ENCODE assay signal across 32 cellular contexts in the genomic region with DNA sequence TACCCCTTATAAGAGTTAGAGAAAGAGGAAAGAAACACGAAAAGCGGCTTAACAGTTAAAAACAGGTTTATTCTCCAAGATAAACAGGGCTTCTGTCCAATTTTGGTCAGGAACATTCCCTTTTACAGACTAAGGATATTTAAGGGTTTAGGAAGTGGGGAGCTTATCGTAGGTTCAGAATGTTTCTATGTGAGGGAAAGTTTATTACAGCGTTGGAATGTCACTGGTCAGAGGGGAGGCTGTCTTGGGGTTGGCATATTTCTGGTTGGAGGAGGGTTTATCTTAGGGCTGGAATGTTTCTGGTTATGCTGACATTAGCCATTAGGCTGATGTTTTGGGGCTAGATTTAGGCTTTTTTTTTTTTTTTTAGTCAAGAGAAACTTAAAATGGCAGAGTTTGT. TPM values are rescaled to one million over a fixed set of nuclear protein-coding genes. Genes with fewer than 3 reads are reported as not detected.
"Had no signal": no experiment of that assay in that cellular context is flagged by ENCODE, and none has a peak within 500 bp of the region (broad histone marks: within the 10 kb centered on the region; RNA-seq: fewer than 3 reads in every experiment).

No MANE protein-coding gene starts in this region.

- H3K36me3 Mint-ChIP-seq: naive thymus-derived CD4-positive, alpha-beta T cell; stimulated activated effector memory CD8-positive, alpha-beta T cell treated with anti-CD3 and anti-CD28 coated beads, Interleukin-12 subunit alpha, Interleukin-12 subunit beta, amount 100 ng/mL, for 72 hours; type B pancreatic cell had no signal

- H3K9me3 Mint-ChIP-seq: dendritic cell treated with granulocyte-macrophage colony-stimulating factor and Interleukin-4, amounts not matched to agents 40 ng/mL and 50 ng/mL, for 4 days; endodermal cell; nephron progenitor cell; stimulated activated effector memory CD8-positive, alpha-beta T cell treated with anti-CD3 and anti-CD28 coated beads, Interleukin-12 subunit alpha, Interleukin-12 subunit beta, amount 100 ng/mL, for 72 hours; type B pancreatic cell had no signal

- H3K4me3 Mint-ChIP-seq: dendritic cell treated with granulocyte-macrophage colony-stimulating factor and Interleukin-4, amounts not matched to agents 40 ng/mL and 50 ng/mL, for 4 days; endodermal cell; naive thymus-derived CD4-positive, alpha-beta T cell; nephron progenitor cell; stimulated activated effector memory CD8-positive, alpha-beta T cell treated with anti-CD3 and anti-CD28 coated beads, Interleukin-12 subunit alpha, Interleukin-12 subunit beta, amount 100 ng/mL, for 72 hours; type B pancreatic cell had no signal

- ATAC-seq: esophagus mucosa; heart right ventricle; left lung; naive thymus-derived CD4-positive, alpha-beta T cell; sciatic nerve; stimulated activated effector memory CD8-positive, alpha-beta T cell treated with anti-CD3 and anti-CD28 coated beads, Interleukin-12 subunit alpha, Interleukin-12 subunit beta, amount 100 ng/mL, for 72 hours had no signal

- H3K4me1 ChIP-seq: colonic mucosa, heart right ventricle, left lung, prostate gland, right atrium auricular region, testis had no signal

- DNase-seq: colonic mucosa; effector CD8-positive, alpha-beta T cell; endodermal cell; foreskin melanocyte; glutamatergic neuron; heart right ventricle; hippocampal formation; left lung; mesenchymal stem cell; midbrain; naive thymus-derived CD4-positive, alpha-beta T cell; nephron progenitor cell; nucleus accumbens; stimulated activated CD4-positive, alpha-beta T cell treated with anti-CD3 and anti-CD28 coated beads, Interleukin-2, amount 100 ng/mL, for 24 hours; stimulated activated CD4-positive, alpha-beta T cell treated with anti-CD3 and anti-CD28 coated beads, Interleukin-4, amount 100 ng/mL, for 24 hours; stimulated activated naive CD4-positive, alpha-beta T cell treated with Interleukin-2 at 50 U/mL for 16 hours; substantia nigra; testis; tibial artery had no signal

- H3K9me3 ChIP-seq: colonic mucosa, heart right ventricle, left lung, prostate gland, right atrium auricular region, testis, tibial artery had no signal

- H3K27ac ChIP-seq: colonic mucosa, epithelial cell of prostate, heart right ventricle, left lung, prostate gland, right atrium auricular region, testis, tibial artery had no signal

- H3K27me3 ChIP-seq: colonic mucosa, right atrium auricular region, testis, tibial artery had no signal

- FAIRE-seq: keratinocyte had no signal

- H3K36me3 ChIP-seq: colonic mucosa, heart right ventricle, left lung, prostate gland, right atrium auricular region, tibial artery had no signal

- H3K27ac Mint-ChIP-seq: dendritic cell treated with granulocyte-macrophage colony-stimulating factor and Interleukin-4, amounts not matched to agents 40 ng/mL and 50 ng/mL, for 4 days; endodermal cell; nephron progenitor cell; stimulated activated effector memory CD8-positive, alpha-beta T cell treated with anti-CD3 and anti-CD28 coated beads, Interleukin-12 subunit alpha, Interleukin-12 subunit beta, amount 100 ng/mL, for 72 hours; type B pancreatic cell had no signal

- H3K4me3 ChIP-seq: colonic mucosa, heart right ventricle, left lung, prostate gland, right atrium auricular region, testis, tibial artery had no signal

- H3K4me1 Mint-ChIP-seq: naive thymus-derived CD4-positive, alpha-beta T cell; nephron progenitor cell; stimulated activated effector memory CD8-positive, alpha-beta T cell treated with anti-CD3 and anti-CD28 coated beads, Interleukin-12 subunit alpha, Interleukin-12 subunit beta, amount 100 ng/mL, for 72 hours had no signal

RNA-seq across cellular contexts. Expression of gene CLEC3A, which starts 43.0 kb away (rescaled TPM):
- total RNA-seq: chondrocyte; colonic mucosa; endodermal cell; esophagus mucosa; heart right ventricle; left lung; lower leg skin; lung microvascular endothelial cell; naive thymus-derived CD4-positive, alpha-beta T cell; osteocyte; right atrium auricular region; sciatic nerve had no signal
